23 cellular contexts compared by ENCODE assay signal in the genomic region with DNA sequence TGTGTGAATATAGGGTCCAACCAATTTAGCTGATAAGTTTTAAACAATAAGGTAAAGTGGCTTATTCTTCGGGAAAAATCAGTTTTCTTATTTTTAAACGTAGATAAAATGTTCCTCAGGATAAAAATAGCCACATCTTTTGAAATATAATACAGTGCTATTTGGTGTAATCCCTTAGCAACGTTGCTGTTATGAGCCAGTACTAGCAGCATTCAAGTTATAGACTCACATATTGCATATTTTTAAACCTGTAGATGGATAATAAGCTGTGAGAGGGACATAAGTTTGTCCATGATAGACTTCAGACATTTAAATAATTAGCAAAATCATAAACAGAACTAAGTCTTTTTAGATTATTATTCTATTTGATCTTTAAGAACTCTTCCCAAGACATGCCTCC.
"Had no signal": no experiment of that assay in that cellular context is flagged by ENCODE, and none has a peak within 500 bp of the region (broad histone marks: within the 10 kb centered on the region; RNA-seq: fewer than 3 reads in every experiment).

No MANE protein-coding gene starts in this region.

- H3K4me1 ChIP-seq: neural progenitor cell, prostate gland, sigmoid colon, spleen, tibial nerve, upper lobe of left lung had no signal

- H3K4me3 ChIP-seq: dorsolateral prefrontal cortex, esophagus muscularis mucosa, lung, neural progenitor cell, prostate gland, sigmoid colon, skin epidermis, spleen, thoracic aorta, tibial nerve, upper lobe of left lung had no signal

- H3K36me3 ChIP-seq: esophagus muscularis mucosa, neural progenitor cell, prostate gland, sigmoid colon, spleen, thoracic aorta, tibial nerve, upper lobe of left lung had no signal

- H3K4me2 ChIP-seq: neural progenitor cell had no signal

- H3K9me3 ChIP-seq: esophagus muscularis mucosa, prostate gland, sigmoid colon, spleen, thoracic aorta, tibial nerve, upper lobe of left lung had no signal

- ATAC-seq: left lobe of liver; naive thymus-derived CD4-positive, alpha-beta T cell; right cardiac atrium; stimulated activated memory B cell treated with anti-CD40 and anti-IgM and Interleukin-4, amounts not matched to agents 10 μg/mL and 1 μg/mL and 100 μg/mL, for 72 hours had no signal

- DNase-seq: cerebellar nuclear complex; dorsolateral prefrontal cortex; effector CD4-positive, alpha-beta T cell; endodermal cell; hypothalamus; immature natural killer cell; kidney; naive thymus-derived CD4-positive, alpha-beta T cell; right cardiac atrium; sigmoid colon; spleen; stimulated activated CD4-positive, alpha-beta T cell treated with anti-CD3 and anti-CD28 coated beads, Interleukin-4, amount 100 ng/mL, for 4 hours; upper lobe of left lung had no signal

- H3K27ac ChIP-seq: dorsolateral prefrontal cortex, epithelial cell of prostate, esophagus muscularis mucosa, neural progenitor cell, prostate gland, sigmoid colon, skin epidermis, spleen, thoracic aorta, tibial nerve, upper lobe of left lung had no signal

- H2AFZ ChIP-seq: neural progenitor cell had no signal

- H3K9ac ChIP-seq: neural progenitor cell had no signal

- H3K27me3 ChIP-seq: upper lobe of left lung had no signal
